11 cellular contexts compared by ENCODE assay signal in genomic region chr16:72604375-72604774, GRCh38.
"Had no signal": no experiment of that assay in that cellular context is flagged by ENCODE, and none has a peak within 500 bp of the region (broad histone marks: within the 10 kb centered on the region; RNA-seq: fewer than 3 reads in every experiment).

No MANE protein-coding gene starts in this region.

- DNase-seq: activated CD4-positive, alpha-beta T cell treated with anti-CD3 and anti-CD28 coated beads for 48 hours; activated naive CD4-positive, alpha-beta T cell treated with anti-CD3 and anti-CD28 coated beads for 36 hours; effector CD8-positive, alpha-beta T cell; left ventricle myocardium superior; nephron progenitor cell; sigmoid colon; stimulated activated naive CD4-positive, alpha-beta T cell treated with Interleukin-2 at 50 U/mL for 16 hours had no signal

- H3K27ac ChIP-seq: coronary artery, sigmoid colon, VCaP had no signal

- H3K36me3 ChIP-seq: sigmoid colon had no signal

- H3K4me3 ChIP-seq: coronary artery, sigmoid colon had no signal

- FAIRE-seq: frontal cortex, keratinocyte had no signal

- H3K4me1 ChIP-seq: sigmoid colon had no signal

- H3K27me3 ChIP-seq: sigmoid colon had no signal

- H3K9me3 ChIP-seq: sigmoid colon had no signal

- ATAC-seq: left ventricle myocardium superior had no signal
